17 cellular contexts compared by ENCODE assay signal in genomic region chr15:95624100-95624499, GRCh38.
"Had no signal": no experiment of that assay in that cellular context is flagged by ENCODE, and none has a peak within 500 bp of the region (broad histone marks: within the 10 kb centered on the region; RNA-seq: fewer than 3 reads in every experiment).

No MANE protein-coding gene starts in this region.

- H3K4me3 ChIP-seq: body of pancreas, cardiac muscle cell, lung, neural progenitor cell had no signal

- DNase-seq: activated CD8-positive, alpha-beta memory T cell treated with anti-CD3 and anti-CD28 coated beads, Interleukin-2, amount 50 U/mL, for 48 hours; activated naive CD4-positive, alpha-beta T cell treated with anti-CD3 and anti-CD28 coated beads for 36 hours; activated naive CD8-positive, alpha-beta T cell treated with anti-CD3 and anti-CD28 coated beads, Interleukin-2, amount 10 ng/mL, durations not matched to agents 7 days and 5 days; activated T-cell treated with anti-CD3 and anti-CD28 coated beads, Interleukin-2, amount 50 U/mL, for 48 hours; body of pancreas; dermis blood vessel endothelial cell; effector CD8-positive, alpha-beta T cell; kidney; naive B cell; stimulated activated CD4-positive, alpha-beta T cell treated with anti-CD3 and anti-CD28 coated beads, Interleukin-4, amount 100 ng/mL, for 24 hours; stimulated activated naive CD4-positive, alpha-beta T cell treated with Interleukin-2 at 50 U/mL for 16 hours; T1000 had no signal

- H3K27ac ChIP-seq: body of pancreas, cardiac muscle cell, neural progenitor cell had no signal

- H3K4me1 ChIP-seq: body of pancreas had no signal

- H3K9me3 ChIP-seq: body of pancreas had no signal

- ATAC-seq: body of pancreas, esophagus mucosa, WTC11 had no signal

- H3K36me3 ChIP-seq: cardiac muscle cell, neural progenitor cell had no signal

- H3K27me3 ChIP-seq: body of pancreas, cardiac muscle cell, neural progenitor cell had no signal
